Comparison of ENCODE assay signal across 1 cellular context in genomic region chr20:47777220-47777619, GRCh38.
TF ChIP-seq lines count a peak whose summit lies in the region.

No MANE protein-coding gene starts in this region.

TF ChIP-seq in HEK293, 187 proteins besides CTCF, POLR2A, EP300 and RAD21 (continued from another document):
- TF ChIP-seq TSHZ1 (tag by site-specific recombination; IDR thresholded peaks at IDR 0.05; ENCODE audit: borderline replicate concordance) (no peak), ZSCAN5A (tag by site-specific recombination; IDR thresholded peaks at IDR 0.05) (no peak), ZNF37A (tag by site-specific recombination; IDR thresholded peaks at IDR 0.05) (no peak), PRDM6 (tag by site-specific recombination; IDR thresholded peaks at IDR 0.05) (no peak), ZNF473 (tag by site-specific recombination; IDR thresholded peaks at IDR 0.05) (no peak), HOXA7 (CRISPR knock-in tag; IDR thresholded peaks at IDR 0.05; ENCODE audit: borderline replicate concordance) (no peak), ZNF239 (tag by site-specific recombination; IDR thresholded peaks at IDR 0.05) (no peak), ZNF175 (tag by site-specific recombination; IDR thresholded peaks at IDR 0.05) (no peak), ZNF837 (tag by site-specific recombination; IDR thresholded peaks at IDR 0.05) (no peak), SETDB1 (IDR thresholded peaks at IDR 0.05; ENCODE audit: insufficient read length, low read length) (peak; percentile 69)
- TF ChIP-seq, protein P1, sequence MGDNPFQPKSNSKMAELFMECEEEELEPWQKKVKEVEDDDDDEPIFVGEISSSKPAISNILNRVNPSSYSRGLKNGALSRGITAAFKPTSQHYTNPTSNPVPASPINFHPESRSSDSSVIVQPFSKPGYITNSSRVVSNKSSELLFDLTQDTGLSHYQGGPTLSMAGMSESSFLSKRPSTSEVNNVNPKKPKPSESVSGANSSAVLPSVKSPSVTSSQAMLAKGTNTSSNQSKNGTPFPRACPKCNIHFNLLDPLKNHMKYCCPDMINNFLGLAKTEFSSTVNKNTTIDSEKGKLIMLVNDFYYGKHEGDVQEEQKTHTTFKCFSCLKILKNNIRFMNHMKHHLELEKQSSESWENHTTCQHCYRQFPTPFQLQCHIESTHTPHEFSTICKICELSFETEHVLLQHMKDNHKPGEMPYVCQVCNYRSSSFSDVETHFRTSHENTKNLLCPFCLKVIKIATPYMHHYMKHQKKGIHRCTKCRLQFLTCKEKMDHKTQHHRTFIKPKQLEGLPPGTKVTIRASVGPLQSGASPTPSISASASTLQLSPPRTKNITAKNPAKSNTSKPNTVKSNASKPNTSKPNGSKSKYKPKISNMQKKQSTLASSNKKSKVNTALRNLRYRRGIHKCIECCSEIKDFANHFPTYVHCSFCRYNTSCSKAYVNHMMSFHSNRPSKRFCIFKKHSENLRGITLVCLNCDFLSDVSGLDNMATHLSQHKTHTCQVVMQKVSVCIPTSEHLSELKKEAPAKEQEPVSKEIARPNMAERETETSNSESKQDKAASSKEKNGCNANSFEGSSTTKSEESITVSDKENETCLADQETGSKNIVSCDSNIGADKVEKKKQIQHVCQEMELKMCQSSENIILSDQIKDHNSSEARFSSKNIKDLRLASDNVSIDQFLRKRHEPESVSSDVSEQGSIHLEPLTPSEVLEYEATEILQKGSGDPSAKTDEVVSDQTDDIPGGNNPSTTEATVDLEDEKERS (tag by site-specific recombination; IDR thresholded peaks at IDR 0.05) = peak; percentile 89
